Comparison of ENCODE assay signal across 7 cellular contexts in genomic region chr21:5104562-5104928, GRCh38.
DNase-seq lines count a peak whose midpoint lies in the region; ATAC-seq and TF ChIP-seq lines count a peak whose summit lies in the region.
"Not testable (repeated sequence)": the region's sequence is repeated elsewhere in the genome, so short reads cannot be mapped to it uniquely, and the experiment has no call there.

No MANE protein-coding gene starts in this region.

- TF ChIP-seq CTCF in CD14-positive monocyte (IDR thresholded peaks at IDR 0.05): not testable (repeated sequence)

- not testable (repeated sequence) for H3K36me3 ChIP-seq in effector memory CD4-positive, alpha-beta T cell (ENCODE audit: control insufficient read depth, insufficient read depth, low read length)

- POLR2A ChIA-PET in T-cell (lab: Charles Lee): not testable (repeated sequence)

- not testable (repeated sequence) for H3K4me1 Mint-ChIP-seq in CD14-positive monocyte
- H3K4me1 Mint-ChIP-seq in IgD-negative memory B cell: peaks cover 4 to 11% (median 8%) of the 10 kb centered on the region in 3 donors
- peaks cover 7 to 17% (median 16%) of the 10 kb centered on the region in 3 donors for H3K4me1 Mint-ChIP-seq in T-cell
- H3K4me1 Mint-ChIP-seq in naive B cell: peaks cover 0 to 15% (median 5%) of the 10 kb centered on the region in 3 donors

- not testable (repeated sequence) for DNase-seq in CD14-positive monocyte (ENCODE audit: low spot score); T-cell; effector memory CD4-positive, alpha-beta T cell; naive B cell
- peak; percentile 64 for DNase-seq in activated effector memory CD4-positive, alpha-beta T cell treated with anti-CD3 and anti-CD28 coated beads, Interleukin-2, amount 50 U/mL, for 16 hours
- DNase-seq in sciatic nerve (ENCODE audit: low spot score): peak; percentile 37

- not testable (repeated sequence) for H3K36me3 Mint-ChIP-seq in CD14-positive monocyte, IgD-negative memory B cell, T-cell, naive B cell

- not testable (repeated sequence) for H3K9me3 ChIP-seq in effector memory CD4-positive, alpha-beta T cell (ENCODE audit: control insufficient read depth, low read length)

- not testable (repeated sequence) for ATAC-seq in T-cell (replicated peaks in 1 of 4); naive B cell (ENCODE audit: low read depth in 2 of 2); sciatic nerve

- not testable (repeated sequence) for H3K4me3 Mint-ChIP-seq in CD14-positive monocyte
- H3K4me3 Mint-ChIP-seq in IgD-negative memory B cell (peak overlapping the region in 3 of 4 donors; percentile 72 to 93 (median 90)), T-cell (peak overlapping the region in 2 of 3 donors; percentile 67 to 70), naive B cell (peak overlapping the region in 5 of 8 donors; percentile 65 to 91 (median 75))

- intact Hi-C loops in CD14-positive monocyte (cut with micrococcal nuclease); sciatic nerve (cut with DNase I): not testable (repeated sequence)

- not testable (repeated sequence) for H3K27me3 Mint-ChIP-seq in CD14-positive monocyte (ENCODE audit: low read depth in 3 of 3); IgD-negative memory B cell; T-cell; naive B cell

- H3K27me3 ChIP-seq in effector memory CD4-positive, alpha-beta T cell (replicated peaks; ENCODE audit: control insufficient read depth, insufficient read depth, low read length, poor library complexity, severe bottlenecking): not testable (repeated sequence)

- not testable (repeated sequence) for H3K9me3 Mint-ChIP-seq in CD14-positive monocyte, IgD-negative memory B cell, T-cell, naive B cell

- CTCF ChIA-PET in T-cell (lab: Charles Lee): not testable (repeated sequence)

- H3K27ac Mint-ChIP-seq in CD14-positive monocyte: peak overlapping the region; percentile 85 to 95 (median 88)
- H3K27ac Mint-ChIP-seq in IgD-negative memory B cell: peak overlapping the region; percentile 89 to 98 (median 93)
- H3K27ac Mint-ChIP-seq in T-cell: peak overlapping the region in 1 of 2 donors; percentile 91
- H3K27ac Mint-ChIP-seq in naive B cell: peak overlapping the region; percentile 86 to 100 (median 98)

- peak overlapping the region; percentile 60 for H3K27ac ChIP-seq in effector memory CD4-positive, alpha-beta T cell (ENCODE audit: insufficient read depth, low read length, poor library complexity, severe bottlenecking)

- not testable (repeated sequence) for H3K4me3 ChIP-seq in effector memory CD4-positive, alpha-beta T cell (ENCODE audit: insufficient read depth, low read depth, low read length, poor library complexity, severe bottlenecking)

- H3K4me1 ChIP-seq in effector memory CD4-positive, alpha-beta T cell (ENCODE audit: control insufficient read depth, insufficient read depth, low read length, poor library complexity, severe bottlenecking): not testable (repeated sequence)
